In the genomic region with DNA sequence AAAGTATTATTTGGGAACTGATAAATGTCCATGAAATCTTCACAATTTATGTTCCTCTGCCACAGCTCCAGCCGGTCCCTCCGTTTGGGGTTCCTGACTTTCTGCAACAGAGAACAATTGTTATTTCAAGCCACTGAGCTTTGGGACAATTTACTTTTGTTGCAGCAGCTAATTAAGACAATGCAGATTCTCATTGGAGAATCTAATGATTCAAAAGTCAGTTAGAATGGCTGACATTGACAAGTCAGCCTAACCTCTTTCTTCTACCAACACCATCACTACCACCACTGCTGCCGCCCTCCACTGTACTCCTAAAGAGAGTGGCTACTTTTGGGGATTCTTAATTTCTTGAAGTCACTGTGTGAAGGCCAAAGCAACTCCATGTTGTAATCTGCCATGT, we compare ENCODE assay signal across 29 cellular contexts. TPM values are rescaled to one million over a fixed set of nuclear protein-coding genes. Genes with fewer than 3 reads are reported as not detected.
"Had no signal": no experiment of that assay in that cellular context is flagged by ENCODE, and none has a peak within 500 bp of the region (broad histone marks: within the 10 kb centered on the region; RNA-seq: fewer than 3 reads in every experiment).

No MANE protein-coding gene starts in this region.

- ATAC-seq: activated CD8-positive, alpha-beta memory T cell treated with anti-CD3 and anti-CD28 coated beads, Interleukin-2, amount 10 ng/mL, durations not matched to agents 7 days and 5 days; activated CD8-positive, alpha-beta T cell treated with anti-CD3 and anti-CD28 coated beads, Interleukin-2, amount 10 ng/mL, durations not matched to agents 7 days and 5 days; activated naive CD4-positive, alpha-beta T cell treated with anti-CD3 and anti-CD28 coated beads, Interleukin-2, amount 50 U/mL, for 72 hours; gastroesophageal sphincter; left colon; sciatic nerve had no signal

- H3K4me1 ChIP-seq: gastroesophageal sphincter, prostate gland, uterus had no signal

- H3K4me3 Mint-ChIP-seq: activated CD8-positive, alpha-beta memory T cell treated with anti-CD3 and anti-CD28 coated beads, Interleukin-2, amount 10 ng/mL, durations not matched to agents 7 days and 5 days; activated CD8-positive, alpha-beta T cell treated with anti-CD3 and anti-CD28 coated beads, Interleukin-2, amount 10 ng/mL, durations not matched to agents 7 days and 5 days; nephron progenitor cell had no signal

- H3K4me1 Mint-ChIP-seq: activated CD8-positive, alpha-beta memory T cell treated with anti-CD3 and anti-CD28 coated beads, Interleukin-2, amount 10 ng/mL, durations not matched to agents 7 days and 5 days had no signal

- H3K36me3 ChIP-seq: gastroesophageal sphincter, ovary, prostate gland, thoracic aorta, uterus had no signal

- H3K27ac Mint-ChIP-seq: activated CD8-positive, alpha-beta memory T cell treated with anti-CD3 and anti-CD28 coated beads, Interleukin-2, amount 10 ng/mL, durations not matched to agents 7 days and 5 days; activated CD8-positive, alpha-beta T cell treated with anti-CD3 and anti-CD28 coated beads, Interleukin-2, amount 10 ng/mL, durations not matched to agents 7 days and 5 days; activated naive CD4-positive, alpha-beta T cell treated with anti-CD3 and anti-CD28 coated beads, Interleukin-2, amount 50 U/mL, for 72 hours; nephron progenitor cell had no signal

- H3K27me3 ChIP-seq: gastroesophageal sphincter, ovary, uterus had no signal

- H3K36me3 Mint-ChIP-seq: activated CD8-positive, alpha-beta memory T cell treated with anti-CD3 and anti-CD28 coated beads, Interleukin-2, amount 10 ng/mL, durations not matched to agents 7 days and 5 days had no signal

- H3K9me3 ChIP-seq: gastroesophageal sphincter, prostate gland, thoracic aorta, uterus had no signal

- H3K4me3 ChIP-seq: gastroesophageal sphincter, ovary, prostate gland, skin epidermis, thoracic aorta, uterus had no signal

- FAIRE-seq: endothelial cell of umbilical vein, keratinocyte had no signal

- DNase-seq: activated CD4-positive, alpha-beta T cell treated with anti-CD3 and anti-CD28 coated beads, Interleukin-2, amount 50 U/mL, for 1 hour; activated CD8-positive, alpha-beta memory T cell treated with anti-CD3 and anti-CD28 coated beads, Interleukin-2, amount 10 ng/mL, durations not matched to agents 7 days and 5 days; activated CD8-positive, alpha-beta T cell treated with anti-CD3 and anti-CD28 coated beads, Interleukin-2, amount 10 ng/mL, durations not matched to agents 7 days and 5 days; activated naive CD4-positive, alpha-beta T cell; activated T-cell treated with anti-CD3 and anti-CD28 coated beads, Interleukin-2, amount 50 U/mL, for 48 hours; cerebellar nuclear complex; cortex of kidney; hippocampal formation; left colon; mammary epithelial cell; nephron progenitor cell; ovary; retina; stimulated activated naive CD4-positive, alpha-beta T cell; T-helper 2 cell; trophoblast cell; uterus had no signal

- H3K27ac ChIP-seq: gastroesophageal sphincter, ovary, prostate gland, thoracic aorta, uterus had no signal

RNA-seq across cellular contexts. Expression of gene CA4, which starts 56.1 kb away (rescaled TPM):
- total RNA-seq: activated CD8-positive, alpha-beta memory T cell treated with anti-CD3 and anti-CD28 coated beads, Interleukin-2, amount 10 ng/mL, durations not matched to agents 7 days and 5 days; activated CD8-positive, alpha-beta T cell treated with anti-CD3 and anti-CD28 coated beads, Interleukin-2, amount 10 ng/mL, durations not matched to agents 7 days and 5 days; activated naive CD4-positive, alpha-beta T cell treated with anti-CD3 and anti-CD28 coated beads, Interleukin-2, amount 50 U/mL, for 72 hours; fibroblast of lung; fibroblast of villous mesenchyme; mammary epithelial cell; mononuclear cell; myocyte had no signal
- polyA plus RNA-seq: fibroblast of lung, keratinocyte, mammary epithelial cell had no signal
